ENCODE assay signal across 9 cellular contexts in the genomic region with DNA sequence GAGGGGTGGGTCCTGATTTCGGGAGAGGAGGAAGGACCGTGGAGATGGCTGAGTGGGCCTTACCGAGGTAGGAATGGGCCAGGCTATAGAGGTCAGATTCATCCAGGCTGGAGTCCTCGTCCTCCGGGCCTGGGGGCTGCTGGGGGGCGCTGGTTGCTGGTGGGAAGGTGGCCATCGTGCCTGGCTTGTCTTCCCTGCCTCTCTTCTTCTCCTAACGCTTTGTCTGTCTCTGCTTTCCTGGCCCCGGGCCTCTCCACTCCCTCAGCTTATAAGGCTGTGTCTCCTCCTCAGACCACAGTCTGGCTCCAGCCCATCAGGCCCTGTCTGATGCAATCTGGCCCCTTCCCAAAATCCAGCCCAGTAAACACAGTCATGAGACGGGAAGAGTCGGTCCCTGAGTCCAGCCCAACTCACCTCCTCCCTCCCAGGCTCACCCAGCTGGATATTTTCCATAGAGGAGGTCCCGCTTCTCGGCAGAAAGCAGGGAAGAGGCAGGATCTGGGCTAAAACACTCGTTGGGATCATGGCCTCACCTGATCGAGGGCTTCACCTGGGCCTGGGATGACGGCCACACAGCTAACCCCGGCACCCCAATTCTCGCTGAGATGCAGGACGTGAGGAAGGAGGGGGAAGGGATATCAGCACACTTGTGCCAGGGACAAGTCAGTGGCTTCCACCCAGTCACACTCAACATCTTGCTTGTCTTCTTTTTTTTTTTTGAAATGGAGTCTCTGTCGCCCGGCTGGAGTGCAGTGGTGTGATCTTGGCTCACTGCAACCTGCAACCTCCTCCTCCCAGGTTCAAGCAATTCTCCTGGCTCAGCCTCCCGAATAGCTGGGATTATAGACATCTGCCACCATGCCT. TPM values are rescaled to one million over a fixed set of nuclear protein-coding genes. Genes with fewer than 3 reads are reported as not detected.
DNase-seq lines count a peak whose midpoint lies in the region; ATAC-seq, FAIRE-seq and TF ChIP-seq lines count a peak whose summit lies in the region.
"Had no signal": no experiment of that assay in that cellular context is flagged by ENCODE, and none has a peak within 500 bp of the region (broad histone marks: within the 10 kb centered on the region; RNA-seq: fewer than 3 reads in every experiment).

TSS of gene NUPR1 (minus strand) at position 242 of the 864 bp plus-strand sequence. CDS start at position 175, 67 bp downstream.

- H3K9me3 ChIP-seq in adrenal gland (replicated peaks in 1 of 3), result no peaks in the 10 kb centered on the region
- H3K9me3 ChIP-seq in heart right ventricle, result peaks cover 0 to 5% (median 0%) of the 10 kb centered on the region in 11 donors

- H3K36me3 ChIP-seq in adrenal gland (replicated peaks in 1 of 2) (no peaks in the 10 kb centered on the region), heart right ventricle (peaks cover 0 to 33% (median 0%) of the 10 kb centered on the region in 9 donors)

- H3K4me1 ChIP-seq in adrenal gland (replicated peaks in 1 of 2), result peaks cover 24 to 31% of the 10 kb centered on the region in 2 donors
- peaks cover 3 to 55% (median 22%) of the 10 kb centered on the region in 9 donors for H3K4me1 ChIP-seq in heart right ventricle

- H3K27me3 ChIP-seq in adrenal gland, result no peaks in the 10 kb centered on the region
- H3K27me3 ChIP-seq in heart right ventricle, result no peaks in the 10 kb centered on the region

- WGBS in adrenal gland, 4 donors, result 13 to 31% (median 24%) methylated on average over 22 of the region's 22 CpGs
- 15 to 19% methylated on average over 22 of the region's 22 CpGs for WGBS in heart right ventricle, 2 donors

- peak; percentile 64 to 95 for TF ChIP-seq POLR2A in adrenal gland (IDR thresholded peaks at IDR 0.05)

- DNase-seq in GM04503 (ENCODE audit: low read depth) (peak; percentile 97), adrenal gland (peak; percentile 93 to 98 (median 98)), heart right ventricle (peak; percentile 88 to 97), renal cortical epithelial cell (ENCODE audit: low read depth) (peak; percentile 88), NCI-H345 treated with DMSO at 0.1 percent for 48 hours (lab: John Stamatoyannopoulos, UW; ENCODE audit: unreplicated experiment) (no peak), SW 1271 (lab: John Stamatoyannopoulos, UW) (no peak), RCC 7860 (ENCODE audit: low spot score) (no peak)

- H3K4me3 ChIP-seq in adrenal gland (peak within 1 kb of the TSS in 3 of 4 donors; percentile 25 to 65 (median 38)), heart right ventricle (peak within 1 kb of the TSS; percentile 34 to 67 (median 52))

- H3K27ac ChIP-seq in adrenal gland, result peak within 1 kb of the TSS; percentile 4 to 94 (median 89)
- H3K27ac ChIP-seq in heart right ventricle, result peak within 1 kb of the TSS; percentile 86 to 97 (median 90)
- H3K27ac ChIP-seq: HL-60 had no signal

- peak; percentile 97 to 99 (median 98) for ATAC-seq in heart right ventricle
- no peak for ATAC-seq in HG02798 (IDR thresholded peaks at IDR 0.05; ENCODE audit: poor library complexity, unreplicated experiment)

- FAIRE-seq in RCC 7860 (lab: Jason Lieb, UNC), result no peak

- TF ChIP-seq CTCF in adrenal gland (IDR thresholded peaks at IDR 0.05) (no peak), heart right ventricle (IDR thresholded peaks at IDR 0.05) (no peak)

- intact Hi-C loops in adrenal gland (cut with DNase I) (no loop called here), heart right ventricle (cut with DNase I) (loop anchor here in 4 of 10 donors (5.0 kb wide), 3 partner anchors 42 to 78 kb away; partner anchors contain the start of genes APOBR (in 2 of the 4) and CLN3 (in 2 of the 4))

RNA-seq across cellular contexts. Expression of gene NUPR1, which starts in this region (rescaled TPM):
- total RNA-seq in adrenal gland (100 to 1,000 TPM in 6 of 8 donors, 10 to 100 TPM in 2; 63.4 to 746 (median 226) TPM), heart right ventricle (10 to 100 TPM; 16.7 to 58.1 (median 27.9) TPM), renal cortical epithelial cell (1.4 and 3.0 TPM in 2 replicates)
- polyA plus RNA-seq in adrenal gland (100 to 1,000 TPM; 123 to 317 (median 305) TPM), heart right ventricle (10 to 100 TPM; 62.9 to 74.4 TPM)

Comparison
In these comparisons a context has a peak if more than half of its experiments do, and no peak if none do; other contexts are left out.
1. DNase-seq: peak in GM04503 (single experiment), adrenal gland (7 of 7), heart right ventricle (2 of 2) and renal cortical epithelial cell (single experiment); none in NCI-H345 treated with DMSO at 0.1 percent for 48 hours (single experiment), SW 1271 (0 of 2) and RCC 7860 (single experiment).